In genomic region chr15:92328207-92328606, GRCh38 we compare ENCODE assay signal across 27 cellular contexts.
"Had no signal": no experiment of that assay in that cellular context is flagged by ENCODE, and none has a peak within 500 bp of the region (broad histone marks: within the 10 kb centered on the region; RNA-seq: fewer than 3 reads in every experiment).

No MANE protein-coding gene starts in this region.

- H3K36me3 ChIP-seq: esophagus squamous epithelium, heart right ventricle, prostate gland, sigmoid colon, thoracic aorta, tibial nerve, upper lobe of left lung, uterus had no signal

- H3K9me3 ChIP-seq: mucosa of descending colon, prostate gland, thoracic aorta, uterus had no signal

- H3K27me3 ChIP-seq: heart right ventricle, sigmoid colon, tibial nerve, upper lobe of left lung, uterus had no signal

- H3K4me1 ChIP-seq: prostate gland, upper lobe of left lung, uterus had no signal

- DNase-seq: dermis blood vessel endothelial cell; effector memory CD8-positive, alpha-beta T cell; erythroblast; esophagus squamous epithelium; foreskin melanocyte; glutamatergic neuron; heart right ventricle; hippocampal formation; left cardiac atrium; mucosa of descending colon; naive B cell; right cardiac atrium; sigmoid colon; stimulated activated CD4-positive, alpha-beta T cell treated with anti-CD3 and anti-CD28 coated beads, Interleukin-2, amount 100 ng/mL, for 24 hours; stimulated activated CD4-positive, alpha-beta T cell treated with anti-CD3 and anti-CD28 coated beads, Interleukin-4, amount 100 ng/mL, for 4 hours; stimulated activated naive CD8-positive, alpha-beta T cell treated with anti-CD3 and anti-CD28 coated beads, Interleukin-15, Interleukin-2, amounts not matched to agents 100 U/mL and 50 U/mL, for 24 hours; upper lobe of left lung; uterus had no signal

- H3K27ac ChIP-seq: coronary artery, esophagus squamous epithelium, heart right ventricle, prostate gland, sigmoid colon, thoracic aorta, tibial nerve, upper lobe of left lung, uterus had no signal

- H3K4me3 ChIP-seq: coronary artery, esophagus squamous epithelium, heart right ventricle, lung, mucosa of descending colon, prostate gland, sigmoid colon, thoracic aorta, tibial nerve, upper lobe of left lung, uterus had no signal

- FAIRE-seq: endometrium, islet of Langerhans had no signal

- ATAC-seq: effector memory CD8-positive, alpha-beta T cell; heart right ventricle; left cardiac atrium; mucosa of descending colon; natural killer cell treated with Interleukin-12 subunit alpha and Interleukin-12 subunit beta and Interleukin-15 and Interleukin-18, amount 100 ng/mL, for 72 hours; right cardiac atrium; stimulated activated memory B cell treated with anti-CD40 and anti-IgM and Interleukin-4, amounts not matched to agents 10 μg/mL and 1 μg/mL and 100 μg/mL, for 72 hours; stimulated activated naive CD8-positive, alpha-beta T cell treated with anti-CD3 and anti-CD28 coated beads, Interleukin-15, Interleukin-2, amounts not matched to agents 100 U/mL and 50 U/mL, for 24 hours had no signal
